11 cellular contexts compared by ENCODE assay signal in the genomic region with DNA sequence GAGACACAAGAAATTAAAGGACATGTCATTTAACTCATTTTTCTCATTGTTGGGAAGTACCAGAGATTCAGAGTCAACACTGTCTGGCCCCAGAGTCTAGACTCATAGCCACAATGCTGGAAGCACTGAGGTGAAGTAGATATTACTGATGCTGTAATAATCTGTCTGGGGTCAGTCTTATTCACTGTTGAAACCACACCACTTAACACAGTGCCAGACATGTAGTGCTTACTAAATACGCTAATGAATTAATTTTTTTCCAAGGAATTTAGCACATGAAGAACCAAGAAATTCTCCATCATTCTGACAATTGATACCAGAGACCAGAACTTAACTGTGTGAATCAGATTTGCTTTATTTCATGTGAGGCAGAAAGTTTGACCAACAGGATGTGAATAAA.
"Had no signal": no experiment of that assay in that cellular context is flagged by ENCODE, and none has a peak within 500 bp of the region (broad histone marks: within the 10 kb centered on the region; RNA-seq: fewer than 3 reads in every experiment).

No MANE protein-coding gene starts in this region.

- H3K4me1 ChIP-seq: HAP-1 had no signal

- H3K27ac ChIP-seq: GM23248 had no signal

- H2AFZ ChIP-seq: GM23248, GM23338 had no signal

- H3K9me3 ChIP-seq: HAP-1 had no signal

- H3K36me3 ChIP-seq: HAP-1 had no signal

- H3K4me1 Mint-ChIP-seq: GM23338 had no signal

- ATAC-seq: GM23338, HCT116 had no signal

- DNase-seq: GM23248, GOT3, H7, H9, HCEC 1CT, HFFc6 had no signal

- FAIRE-seq: H1, H54 had no signal

- H3K4me3 Mint-ChIP-seq: GM23338, H9, HFFc6 had no signal

- H3K4me2 ChIP-seq: GM23338 had no signal

- H3K27ac Mint-ChIP-seq: GM23338, H9, HFFc6 had no signal

- H3K4me3 ChIP-seq: GM23248, GM23338, HAP-1 had no signal

- H3K9ac ChIP-seq: GM23248 had no signal

- H3K9me3 Mint-ChIP-seq: GM23338, H9 had no signal
